In genomic region chr13:102401755-102402154, GRCh38 we compare ENCODE assay signal across 10 cellular contexts. TPM values are rescaled to one million over a fixed set of nuclear protein-coding genes. Genes with fewer than 3 reads are reported as not detected.
DNase-seq lines count a peak whose midpoint lies in the region; ATAC-seq, FAIRE-seq and TF ChIP-seq lines count a peak whose summit lies in the region.
"Had no signal": no experiment of that assay in that cellular context is flagged by ENCODE, and none has a peak within 500 bp of the region (broad histone marks: within the 10 kb centered on the region; RNA-seq: fewer than 3 reads in every experiment).

Gene FGF14 (minus strand): TSS chr13:102402048.

- FAIRE-seq in H1 (lab: Jason Lieb, UNC) = no peak

- DNase-seq in stimulated activated naive CD8-positive, alpha-beta T cell treated with anti-CD3 and anti-CD28 coated beads, Interleukin-15, Interleukin-2, amounts not matched to agents 100 U/mL and 50 U/mL, for 24 hours = no peak
- no peak for DNase-seq in H1 (ENCODE audit: low read depth in 1 of 2, low spot score in 2 of 2)
- no peak for DNase-seq in natural killer cell
- DNase-seq in DMS 273 treated with DMSO at 0.1 percent for 48 hours (lab: John Stamatoyannopoulos, UW) = no peak
- DNase-seq in activated gamma-delta T cell (lab: John Stamatoyannopoulos, UW) = no peak
- no peak for DNase-seq in GM10248 (ENCODE audit: extremely low spot score)
- DNase-seq: NCI-H2029 had no signal

- peak within 1 kb of the TSS; percentile 58 to 76 (median 63) for H3K4me3 ChIP-seq in H1 (ENCODE audit: extremely low read depth in 1 of 4, insufficient read depth in 2 of 4, low read depth in 3 of 4, low read length in 4 of 4)

- H3K18ac ChIP-seq in H1 (ENCODE audit: extremely low read depth, low read length) = no peak within 1 kb of the TSS; the same call in 1 of the 2 replicates

- peaks cover 14% of the 10 kb centered on the region; the same call in 1 of the 2 replicates for H3K23me2 ChIP-seq in H1 (ENCODE audit: low read depth, low read length)

- H4K8ac ChIP-seq in H1 (ENCODE audit: extremely low read depth, insufficient read depth, low read length) = no peak within 1 kb of the TSS; the same call in 1 of the 2 replicates

- H3K79me2 ChIP-seq in H1 (ENCODE audit: control insufficient read depth in 1 of 2, insufficient read depth in 2 of 2, low read length in 2 of 2) = no peaks in the 10 kb centered on the region

- POLR2A ChIA-PET in H1 (lab: Charles Lee; ENCODE audit: partially characterized antibody) = no interaction called here
- POLR2A ChIA-PET in GM10248 (lab: Yijun Ruan, JAX) = no interaction called here

- TF ChIP-seq CTCF in H1 (IDR thresholded peaks at IDR 0.05; ENCODE audit: control extremely low read depth in 1 of 3, insufficient read depth in 1 of 3, low read depth in 1 of 3, low read length in 3 of 3) (no peak), natural killer cell (IDR thresholded peaks at IDR 0.05) (no peak), GM10248 (IDR thresholded peaks at IDR 0.05; ENCODE audit: control extremely low read depth, extremely low read depth, low read depth, missing control alignments) (no peak)

- H3K4me1 Mint-ChIP-seq in stimulated activated naive CD8-positive, alpha-beta T cell treated with anti-CD3 and anti-CD28 coated beads, Interleukin-15, Interleukin-2, amounts not matched to agents 100 ng/mL and 50 ng/mL, for 24 hours (ENCODE audit: low read depth) = peaks cover 27% of the 10 kb centered on the region
- peaks cover 6 to 18% of the 10 kb centered on the region in 2 donors for H3K4me1 Mint-ChIP-seq in natural killer cell

- peak within 1 kb of the TSS; percentile 80 for H3K4me3 Mint-ChIP-seq in stimulated activated naive CD8-positive, alpha-beta T cell treated with anti-CD3 and anti-CD28 coated beads, Interleukin-15, Interleukin-2, amounts not matched to agents 100 ng/mL and 50 ng/mL, for 24 hours
- H3K4me3 Mint-ChIP-seq in natural killer cell = peak within 1 kb of the TSS; percentile 40

- peaks cover 2 to 4% (median 3%) of the 10 kb centered on the region in 4 experiments; a peak in 4 of 7 replicates for H3K4me1 ChIP-seq in H1 (replicated peaks in 1 of 4; ENCODE audit: control insufficient read depth in 3 of 4, insufficient read depth in 4 of 4, low read length in 3 of 4)

- H3K27me3 Mint-ChIP-seq in stimulated activated naive CD8-positive, alpha-beta T cell treated with anti-CD3 and anti-CD28 coated beads, Interleukin-15, Interleukin-2, amounts not matched to agents 100 ng/mL and 50 ng/mL, for 24 hours = peaks cover 79% of the 10 kb centered on the region
- peaks cover 39 to 76% of the 10 kb centered on the region in 2 donors for H3K27me3 Mint-ChIP-seq in natural killer cell (ENCODE audit: low read depth in 2 of 2)

- H2BK15ac ChIP-seq in H1 (ENCODE audit: low read length) = no peak within 1 kb of the TSS

- CTCF ChIA-PET in H1 (lab: Charles Lee; ENCODE audit: partially characterized antibody) (interaction anchor here (1.0 to 1.1 kb wide), 2 partner anchors 41 to 154 kb away, joined by 3 to 5 read pairs; no protein-coding TSS in a partner anchor), GM10248 (lab: Yijun Ruan, JAX) (interaction anchor here (1.0 kb wide), 1 partner anchor 16 kb away, joined by 3 read pairs; no protein-coding TSS in a partner anchor)

- H3K9me3 Mint-ChIP-seq in stimulated activated naive CD8-positive, alpha-beta T cell treated with anti-CD3 and anti-CD28 coated beads, Interleukin-15, Interleukin-2, amounts not matched to agents 100 ng/mL and 50 ng/mL, for 24 hours = no peaks in the 10 kb centered on the region
- H3K9me3 Mint-ChIP-seq in natural killer cell = no peaks in the 10 kb centered on the region

- no peak within 1 kb of the TSS for H2BK5ac ChIP-seq in H1 (ENCODE audit: low read depth, low read length)

- peaks cover 8 to 32% (median 23%) of the 10 kb centered on the region in 4 experiments for H3K27me3 ChIP-seq in H1 (replicated peaks in 1 of 4; ENCODE audit: control insufficient read depth in 3 of 4, extremely low read depth in 1 of 4, insufficient read depth in 3 of 4, low read length in 3 of 4)

- peaks cover 0 to 2% of the 10 kb centered on the region in 2 experiments for H4K20me1 ChIP-seq in H1 (replicated peaks in 1 of 2; ENCODE audit: control insufficient read depth in 1 of 2, insufficient read depth in 2 of 2, low read length in 2 of 2)

- no peak within 1 kb of the TSS for H3K14ac ChIP-seq in H1 (ENCODE audit: insufficient read length)

- H3K23ac ChIP-seq in H1 (ENCODE audit: insufficient read length) = no peak within 1 kb of the TSS

- peak within 1 kb of the TSS in 3 of 4 experiments; percentile 9 to 51 (median 24); a peak in 4 of 7 replicates for H3K9ac ChIP-seq in H1 (replicated peaks in 1 of 4; ENCODE audit: extremely low read depth in 1 of 4, low read depth in 3 of 4, low read length in 3 of 4)

- no peaks in the 10 kb centered on the region for H3K36me3 ChIP-seq in H1 (ENCODE audit: control insufficient read depth in 2 of 4, insufficient read depth in 4 of 4, low read length in 3 of 4)

- H3K27ac Mint-ChIP-seq in stimulated activated naive CD8-positive, alpha-beta T cell treated with anti-CD3 and anti-CD28 coated beads, Interleukin-15, Interleukin-2, amounts not matched to agents 100 ng/mL and 50 ng/mL, for 24 hours = no peak within 1 kb of the TSS
- no peak within 1 kb of the TSS for H3K27ac Mint-ChIP-seq in natural killer cell

- H4K5ac ChIP-seq in H1 (ENCODE audit: insufficient read length, low read depth, low read length) = no peak within 1 kb of the TSS

- no peak for ATAC-seq in stimulated activated naive CD8-positive, alpha-beta T cell treated with anti-CD3 and anti-CD28 coated beads, Interleukin-15, Interleukin-2, amounts not matched to agents 100 U/mL and 50 U/mL, for 24 hours
- no peak for ATAC-seq in natural killer cell
- ATAC-seq in HG02884 (IDR thresholded peaks at IDR 0.05; ENCODE audit: unreplicated experiment) = no peak

- H2BK20ac ChIP-seq in H1 (ENCODE audit: low read length) = no peak within 1 kb of the TSS

- no peak within 1 kb of the TSS for H3K56ac ChIP-seq in H1 (replicated peaks; ENCODE audit: insufficient read length, low read depth, low read length)

- no peak for TF ChIP-seq EP300 in H1 (IDR thresholded peaks at IDR 0.05; ENCODE audit: borderline replicate concordance in 1 of 2, low read depth in 2 of 2, low read length in 2 of 2)

- peak within 1 kb of the TSS; percentile 92 for H2AFZ ChIP-seq in H1 (ENCODE audit: low read length)

- H2BK12ac ChIP-seq in H1 (ENCODE audit: low read depth, low read length) = no peak within 1 kb of the TSS; the same call in 1 of the 2 replicates

- H3K36me3 Mint-ChIP-seq in stimulated activated naive CD8-positive, alpha-beta T cell treated with anti-CD3 and anti-CD28 coated beads, Interleukin-15, Interleukin-2, amounts not matched to agents 100 ng/mL and 50 ng/mL, for 24 hours (ENCODE audit: low read depth) = no peaks in the 10 kb centered on the region
- peaks cover 6% of the 10 kb centered on the region for H3K36me3 Mint-ChIP-seq in natural killer cell

- H4K91ac ChIP-seq in H1 (replicated peaks; ENCODE audit: insufficient read length, low read length) = no peak within 1 kb of the TSS

- TF ChIP-seq POLR2A in H1 (IDR thresholded peaks at IDR 0.05; ENCODE audit: control extremely low read depth in 1 of 2, low read depth in 2 of 2, low read length in 2 of 2) = no peak

- no peaks in the 10 kb centered on the region for H3K79me1 ChIP-seq in H1 (ENCODE audit: low read depth, low read length)

- H3K9me3 ChIP-seq in H1 (ENCODE audit: insufficient read depth in 2 of 2, low read depth in 1 of 2, low read length in 1 of 2) = no peaks in the 10 kb centered on the region

- 26% methylated on average over 5 of the region's 5 CpGs; no CpG with 5 or more reads in 1 of the 2 experiments for WGBS in H1 (ENCODE audit: extremely low coverage in 1 of 2, insufficient coverage in 1 of 2, insufficient read length in 1 of 2, insufficient replicate concordance in 2 of 2, low coverage in 1 of 2, low lambda C conversion rate in 2 of 2, missing lambda C conversion rate in 1 of 2), 2 experiments

- peak within 1 kb of the TSS; percentile 98 to 99 for H3K4me2 ChIP-seq in H1 (ENCODE audit: insufficient read depth in 1 of 2, low read depth in 2 of 2, low read length in 2 of 2)

- no peak within 1 kb of the TSS for H2AK5ac ChIP-seq in H1 (ENCODE audit: low read depth, low read length)

- no peak within 1 kb of the TSS for H3K27ac ChIP-seq in H1 (ENCODE audit: low read depth, low read length)

- no peak for TF ChIP-seq RAD21 in H1 (IDR thresholded peaks at IDR 0.05 in 1 of 2, conservative IDR thresholded peaks at IDR 0.05 in 1 of 2; ENCODE audit: low read depth in 2 of 2, low read length in 2 of 2)

- no peak within 1 kb of the TSS for H3K4ac ChIP-seq in H1 (replicated peaks; ENCODE audit: insufficient read length, low read depth, low read length)

- intact Hi-C loops in natural killer cell (cut with micrococcal nuclease) = no loop called here

- H2BK120ac ChIP-seq in H1 (replicated peaks; ENCODE audit: low read depth, low read length) = no peak within 1 kb of the TSS

TF ChIP-seq in H1, 55 proteins besides CTCF, POLR2A, EP300 and RAD21:
- TF ChIP-seq FOSL1 (IDR thresholded peaks at IDR 0.05; ENCODE audit: insufficient read depth, low read depth, low read length) (no peak), KDM4A (IDR thresholded peaks at IDR 0.05; ENCODE audit: low read depth, low read length, severe bottlenecking) (peak; percentile 3), SRF (IDR thresholded peaks at IDR 0.05; ENCODE audit: low read depth, low read length) (no peak)

RNA-seq across cellular contexts. Expression of gene FGF14, which starts in this region (rescaled TPM):
- 0.33 and 0.58 TPM in 2 replicates for total RNA-seq in H1 (2021; fragmentation: NEBNext Ultra II Directional; extraction: Animal tissue kit (Norgen Biotek cat#: 25700))
- polyA plus RNA-seq in H1 (2011; rRNA removed) = 0.02 and 0.05 TPM in 2 replicates
- 0.13 TPM for polyA plus RNA-seq in H1 (2011; cell fraction: cytosol; rRNA removed)
- polyA plus RNA-seq in H1 (2011; cell fraction: nucleus; rRNA removed) = not detected
- 0.03 to 0.28 TPM (median 0.08 TPM) in 4 replicates for polyA plus RNA-seq in H1 (2012, experiment 1 of 2)
- polyA plus RNA-seq in H1 (2012, experiment 2 of 2) = not detected
- polyA plus RNA-seq in H1 (2013, experiment 1 of 2) = 0.10 TPM
- 0.11 TPM for polyA plus RNA-seq in H1 (2013, experiment 2 of 2)
- polyA minus RNA-seq in H1 (2011; rRNA and poly(A)+ RNA removed) = 0.12 and 0.47 TPM in 2 replicates
- 1.5 TPM for polyA minus RNA-seq in H1 (2011; cell fraction: cytosol; rRNA and poly(A)+ RNA removed)
- 1.5 TPM for polyA minus RNA-seq in H1 (2011; cell fraction: nucleus; rRNA and poly(A)+ RNA removed)
- total RNA-seq in natural killer cell = not detected
- total RNA-seq: activated CD8-positive, alpha-beta memory T cell treated with anti-CD3 and anti-CD28 coated beads for 36 hours had no signal
